In the genomic region with DNA sequence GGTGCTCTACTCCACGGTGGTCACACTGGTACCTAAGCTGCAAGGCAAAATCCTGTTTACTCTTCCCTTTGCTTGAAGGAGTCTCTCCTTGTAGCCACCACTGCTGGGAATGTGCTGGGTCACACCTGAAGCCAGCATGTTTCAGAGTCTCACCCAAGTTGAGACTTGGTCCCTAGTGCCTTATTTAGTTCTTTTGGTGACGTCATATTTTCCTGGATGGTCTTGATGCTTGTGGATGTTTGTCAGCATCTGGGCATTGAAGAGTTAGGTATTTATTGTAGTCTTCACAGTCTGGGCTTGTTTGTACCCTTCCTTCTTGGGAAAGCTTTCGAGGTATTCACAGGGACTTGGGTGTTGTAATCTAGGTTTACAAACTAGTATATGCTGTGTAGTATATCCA, we compare ENCODE assay signal across 11 cellular contexts. TPM values are rescaled to one million over a fixed set of nuclear protein-coding genes. Genes with fewer than 3 reads are reported as not detected.
"Had no signal": no experiment of that assay in that cellular context is flagged by ENCODE, and none has a peak within 500 bp of the region (broad histone marks: within the 10 kb centered on the region; RNA-seq: fewer than 3 reads in every experiment).

No MANE protein-coding gene starts in this region.

- H3K4me2 ChIP-seq: KMS-11 had no signal

- H3K9ac ChIP-seq: GM23248, KMS-11 had no signal

- H3K4me3 Mint-ChIP-seq: HFFc6 had no signal

- H3K4me3 ChIP-seq: GM23248, HAP-1 had no signal

- H3K4me1 ChIP-seq: HAP-1 had no signal

- H3K9me3 ChIP-seq: HAP-1 had no signal

- H3K36me3 ChIP-seq: HAP-1 had no signal

- DNase-seq: GM23248, GOT3, H7, HFFc6, IMR-90, KBM-7 had no signal

- H3K9me3 Mint-ChIP-seq: HFFc6 had no signal

- H3K27ac ChIP-seq: GM23248, HL-60, KMS-11 had no signal

- H2AFZ ChIP-seq: GM23248 had no signal

- H3K27ac Mint-ChIP-seq: HFFc6 had no signal

- ATAC-seq: HCT116 had no signal

RNA-seq across cellular contexts. Expression of a gene that starts 52.4 kb away (rescaled TPM):
- total RNA-seq: H4 had no signal
